8 cellular contexts compared by ENCODE assay signal in genomic region chr7:4745971-4746919, GRCh38. TPM values are rescaled to one million over a fixed set of nuclear protein-coding genes. Genes with fewer than 3 reads are reported as not detected.
A peak's percentile ranks its signal among the peaks of the same experiment; 100 is the strongest.
DNase-seq lines count a peak whose midpoint lies in the region; ATAC-seq and TF ChIP-seq lines count a peak whose summit lies in the region.

No MANE protein-coding gene starts in this region.

- H3K9me3 ChIP-seq in ascending aorta, result no peaks in the 10 kb centered on the region

- DNase-seq in GM12864 (ENCODE audit: low read depth) (no peak), NCI-H2029 (lab: John Stamatoyannopoulos, UW) (peak; percentile 9), ascending aorta (ENCODE audit: low spot score in 2 of 2) (no peak), superior temporal gyrus (ENCODE audit: extremely low spot score) (peak; percentile 64), NCI-H1694 (lab: John Stamatoyannopoulos, UW) (no peak)

- intact Hi-C loops in ascending aorta (cut with DNase I), result loop anchor here (1.0 to 10.0 kb wide), 7 partner anchors 21 to 1881 kb away; partner anchors contain the start of genes AP5Z1 and RADIL

- H3K4me1 ChIP-seq in ascending aorta, result peaks cover 3 to 35% of the 10 kb centered on the region in 2 donors

- H3K27ac ChIP-seq in ascending aorta (peak overlapping the region; percentile 81 to 94), layer of hippocampus (ENCODE audit: low read depth, low read length) (peak overlapping the region; percentile 95)

- H3K27me3 ChIP-seq in ascending aorta (no peaks in the 10 kb centered on the region), layer of hippocampus (ENCODE audit: control insufficient read depth, insufficient read depth, low read length) (no peaks in the 10 kb centered on the region)

- H3K36me3 ChIP-seq in ascending aorta, result peaks cover 16 to 31% of the 10 kb centered on the region in 2 donors

- ATAC-seq in GM21381 (IDR thresholded peaks at IDR 0.05; ENCODE audit: unreplicated experiment) (no peak), HG03571 (IDR thresholded peaks at IDR 0.05; ENCODE audit: unreplicated experiment) (no peak)

- H3K4me3 ChIP-seq in GM12864 (ENCODE audit: low read depth, low read length), result peak overlapping the region; percentile 47; the same call in 1 of the 2 replicates
- H3K4me3 ChIP-seq in ascending aorta, result peak overlapping the region; percentile 32 to 53

- no peak for TF ChIP-seq CTCF in GM12864 (IDR thresholded peaks at IDR 0.05; ENCODE audit: low read depth, low read length, missing control alignments)
- TF ChIP-seq CTCF in ascending aorta (IDR thresholded peaks at IDR 0.05), result no peak

RNA-seq across cellular contexts. Expression of gene AP5Z1, which starts 29.2 kb away (rescaled TPM):
- total RNA-seq in ascending aorta, result 115 TPM

Comparison
In these comparisons a context has a peak if more than half of its experiments do, and no peak if none do; other contexts are left out.
1. DNase-seq: peak in NCI-H2029 (single experiment) and superior temporal gyrus (single experiment); none in GM12864 (single experiment), ascending aorta (0 of 2) and NCI-H1694 (single experiment).